In genomic region chr20:45918182-45918737, GRCh38 we compare ENCODE assay signal across 7 cellular contexts. TPM values are rescaled to one million over a fixed set of nuclear protein-coding genes. Genes with fewer than 3 reads are reported as not detected.
A peak's percentile ranks its signal among the peaks of the same experiment; 100 is the strongest.
DNase-seq lines count a peak whose midpoint lies in the region; TF ChIP-seq lines count a peak whose summit lies in the region.
"Had no signal": no experiment of that assay in that cellular context is flagged by ENCODE, and none has a peak within 500 bp of the region (broad histone marks: within the 10 kb centered on the region; RNA-seq: fewer than 3 reads in every experiment).

No MANE protein-coding gene starts in this region.

- peaks cover 0 to 36% (median 0%) of the 10 kb centered on the region in 4 donors for H3K4me1 ChIP-seq in Peyer's patch
- no peaks in the 10 kb centered on the region for H3K4me1 ChIP-seq in prostate gland (replicated peaks)

- TF ChIP-seq POLR2A in Peyer's patch (IDR thresholded peaks at IDR 0.05) (no peak), prostate gland (IDR thresholded peaks at IDR 0.05) (no peak)

- H3K36me3 ChIP-seq in Peyer's patch = no peaks in the 10 kb centered on the region
- H3K36me3 ChIP-seq in prostate gland = no peaks in the 10 kb centered on the region

- H3K4me3 ChIP-seq in Peyer's patch (no peak overlapping the region), fibroblast of villous mesenchyme (ENCODE audit: low read depth, low read length) (no peak overlapping the region), prostate gland (no peak overlapping the region)

- intact Hi-C loops in prostate gland (cut with DNase I) = no loop called here

- WGBS in prostate gland = 80% methylated on average over 5 of the region's 5 CpGs

- no peaks in the 10 kb centered on the region for H3K27me3 ChIP-seq in Peyer's patch
- H3K27me3 ChIP-seq in prostate gland (replicated peaks; ENCODE audit: insufficient read depth) = no peaks in the 10 kb centered on the region

- H3K9me3 ChIP-seq in Peyer's patch = no peaks in the 10 kb centered on the region
- H3K9me3 ChIP-seq in prostate gland = no peaks in the 10 kb centered on the region

- H3K27ac ChIP-seq in Peyer's patch (peak overlapping the region; percentile 28 to 70 (median 60)), prostate gland (peak overlapping the region; percentile 7 to 45)

- no peak for DNase-seq in Peyer's patch
- DNase-seq in fibroblast of villous mesenchyme (ENCODE audit: low read depth) = peak; percentile 90
- no peak for DNase-seq in prostate gland (ENCODE audit: low spot score)
- DNase-seq in NCI-H748 (lab: John Stamatoyannopoulos, UW; ENCODE audit: unreplicated experiment) = no peak
- DNase-seq in GF-D8 (lab: John Stamatoyannopoulos, UW) = no peak
- DNase-seq in NCI-H187 (lab: John Stamatoyannopoulos, UW) = no peak
- DNase-seq: KG1 had no signal

- TF ChIP-seq CTCF in Peyer's patch (IDR thresholded peaks at IDR 0.05) (no peak), fibroblast of villous mesenchyme (IDR thresholded peaks at IDR 0.05; ENCODE audit: insufficient read depth, low read depth, low read length) (no peak), prostate gland (IDR thresholded peaks at IDR 0.05) (no peak)

RNA-seq across cellular contexts. Expression of gene PLTP, which starts 6.3 kb away (rescaled TPM):
- total RNA-seq in Peyer's patch (10 to 100 TPM; 25.0 to 99.3 (median 35.7) TPM), fibroblast of villous mesenchyme (10.4 and 14.8 TPM in 2 replicates), prostate gland (100 to 1,000 TPM in 1 of 2 donors, 10 to 100 TPM in 1; 29.4 to 101 TPM)

RNA-seq across cellular contexts. Expression of gene PCIF1, which starts 16.2 kb away (rescaled TPM):
- 10 to 100 TPM; 25.0 to 53.2 (median 44.9) TPM for total RNA-seq in Peyer's patch
- total RNA-seq in fibroblast of villous mesenchyme = 9.1 and 15.8 TPM in 2 replicates
- 10 to 100 TPM; 39.8 to 54.9 TPM for total RNA-seq in prostate gland

RNA-seq across cellular contexts. Expression of gene CTSA, which starts 27.1 kb away (rescaled TPM):
- 100 to 1,000 TPM in 3 of 4 donors, 10 to 100 TPM in 1; 85.0 to 602 (median 258) TPM for total RNA-seq in Peyer's patch
- total RNA-seq in fibroblast of villous mesenchyme = 60.9 and 61.3 TPM in 2 replicates
- 100 to 1,000 TPM in 1 of 2 donors, 10 to 100 TPM in 1; 37.9 to 215 TPM for total RNA-seq in prostate gland

RNA-seq across cellular contexts. Expression of gene NEURL2, which starts 27.3 kb away (rescaled TPM):
- 10 to 100 TPM in 3 of 4 donors, 1 to 10 TPM in 1; 3.3 to 27.6 (median 23.9) TPM for total RNA-seq in Peyer's patch
- total RNA-seq in fibroblast of villous mesenchyme = 3.9 and 5.2 TPM in 2 replicates
- 10 to 100 TPM in 1 of 2 donors, 1 to 10 TPM in 1; 9.8 to 11.3 TPM for total RNA-seq in prostate gland

RNA-seq across cellular contexts. Expression of gene SPATA25, which starts 30.8 kb away (rescaled TPM):
- total RNA-seq in Peyer's patch (10 to 100 TPM in 3 of 4 donors, 1 to 10 TPM in 1; 5.8 to 35.2 (median 19.5) TPM), fibroblast of villous mesenchyme (0.43 and 1.3 TPM in 2 replicates), prostate gland (1 to 10 TPM; 2.0 to 7.4 TPM)
